Comparison of ENCODE assay signal across 1 cellular context in the genomic region with DNA sequence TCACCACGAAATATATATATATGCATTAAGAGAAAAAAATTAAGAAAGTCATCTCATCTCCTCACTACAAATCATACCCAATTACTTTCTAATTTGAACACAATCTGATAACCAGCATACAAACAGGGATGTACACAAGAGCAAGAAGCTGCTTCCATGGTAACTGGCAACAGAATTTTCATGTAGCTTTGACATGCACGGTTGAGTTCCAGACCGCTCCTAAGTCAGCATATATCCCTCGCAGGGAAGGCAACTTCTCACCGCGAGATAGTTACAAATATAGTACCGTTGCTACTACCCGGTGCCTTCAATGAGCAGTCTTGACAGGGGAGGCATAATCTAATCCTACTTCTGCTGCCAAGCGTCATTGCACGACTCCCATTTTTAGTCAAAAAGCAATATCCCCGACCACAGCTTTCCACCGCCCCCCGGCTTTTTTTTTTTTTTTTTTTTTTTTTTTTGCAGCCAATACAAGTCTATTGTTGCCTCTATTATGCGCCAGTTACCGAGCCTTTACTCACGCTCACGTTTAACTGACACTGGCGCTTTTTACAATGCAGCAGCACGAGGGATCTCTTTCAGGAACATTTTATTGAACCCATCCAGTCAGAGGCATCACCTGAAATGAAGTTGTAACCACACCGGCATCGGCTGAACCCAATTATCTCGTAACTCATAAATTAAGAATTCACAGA.
TF ChIP-seq lines count a peak whose summit lies in the region.

No MANE protein-coding gene starts in this region.

TF ChIP-seq in SK-N-SH treated with all-trans-retinoic acid at 6 μM for 48 hours, 23 proteins besides CTCF, POLR2A, EP300 and RAD21 (continued from another document):
- TF ChIP-seq, protein P1, sequence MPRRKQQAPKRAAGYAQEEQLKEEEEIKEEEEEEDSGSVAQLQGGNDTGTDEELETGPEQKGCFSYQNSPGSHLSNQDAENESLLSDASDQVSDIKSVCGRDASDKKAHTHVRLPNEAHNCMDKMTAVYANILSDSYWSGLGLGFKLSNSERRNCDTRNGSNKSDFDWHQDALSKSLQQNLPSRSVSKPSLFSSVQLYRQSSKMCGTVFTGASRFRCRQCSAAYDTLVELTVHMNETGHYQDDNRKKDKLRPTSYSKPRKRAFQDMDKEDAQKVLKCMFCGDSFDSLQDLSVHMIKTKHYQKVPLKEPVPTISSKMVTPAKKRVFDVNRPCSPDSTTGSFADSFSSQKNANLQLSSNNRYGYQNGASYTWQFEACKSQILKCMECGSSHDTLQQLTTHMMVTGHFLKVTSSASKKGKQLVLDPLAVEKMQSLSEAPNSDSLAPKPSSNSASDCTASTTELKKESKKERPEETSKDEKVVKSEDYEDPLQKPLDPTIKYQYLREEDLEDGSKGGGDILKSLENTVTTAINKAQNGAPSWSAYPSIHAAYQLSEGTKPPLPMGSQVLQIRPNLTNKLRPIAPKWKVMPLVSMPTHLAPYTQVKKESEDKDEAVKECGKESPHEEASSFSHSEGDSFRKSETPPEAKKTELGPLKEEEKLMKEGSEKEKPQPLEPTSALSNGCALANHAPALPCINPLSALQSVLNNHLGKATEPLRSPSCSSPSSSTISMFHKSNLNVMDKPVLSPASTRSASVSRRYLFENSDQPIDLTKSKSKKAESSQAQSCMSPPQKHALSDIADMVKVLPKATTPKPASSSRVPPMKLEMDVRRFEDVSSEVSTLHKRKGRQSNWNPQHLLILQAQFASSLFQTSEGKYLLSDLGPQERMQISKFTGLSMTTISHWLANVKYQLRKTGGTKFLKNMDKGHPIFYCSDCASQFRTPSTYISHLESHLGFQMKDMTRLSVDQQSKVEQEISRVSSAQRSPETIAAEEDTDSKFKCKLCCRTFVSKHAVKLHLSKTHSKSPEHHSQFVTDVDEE (CRISPR knock-in tag; IDR thresholded peaks at IDR 0.05) = no peak
- TF ChIP-seq, protein P2, sequence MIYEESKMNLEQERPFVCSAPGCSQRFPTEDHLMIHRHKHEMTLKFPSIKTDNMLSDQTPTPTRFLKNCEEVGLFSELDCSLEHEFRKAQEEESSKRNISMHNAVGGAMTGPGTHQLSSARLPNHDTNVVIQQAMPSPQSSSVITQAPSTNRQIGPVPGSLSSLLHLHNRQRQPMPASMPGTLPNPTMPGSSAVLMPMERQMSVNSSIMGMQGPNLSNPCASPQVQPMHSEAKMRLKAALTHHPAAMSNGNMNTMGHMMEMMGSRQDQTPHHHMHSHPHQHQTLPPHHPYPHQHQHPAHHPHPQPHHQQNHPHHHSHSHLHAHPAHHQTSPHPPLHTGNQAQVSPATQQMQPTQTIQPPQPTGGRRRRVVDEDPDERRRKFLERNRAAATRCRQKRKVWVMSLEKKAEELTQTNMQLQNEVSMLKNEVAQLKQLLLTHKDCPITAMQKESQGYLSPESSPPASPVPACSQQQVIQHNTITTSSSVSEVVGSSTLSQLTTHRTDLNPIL (CRISPR knock-in tag; IDR thresholded peaks at IDR 0.05; ENCODE audit: low read depth) = no peak
- no peak for TF ChIP-seq ZC3H10 (CRISPR knock-in tag; IDR thresholded peaks at IDR 0.05)
- no peak for TF ChIP-seq ZNF70 (CRISPR knock-in tag; IDR thresholded peaks at IDR 0.05)
- TF ChIP-seq ARNTL (CRISPR knock-in tag; IDR thresholded peaks at IDR 0.05; ENCODE audit: borderline replicate concordance, low read depth) = no peak
